1 cellular context compared by ENCODE assay signal in genomic region chr10:77504870-77505257, GRCh38.
TF ChIP-seq lines count a peak whose summit lies in the region.

No MANE protein-coding gene starts in this region.

TF ChIP-seq in WTC11, 78 proteins besides CTCF, POLR2A, EP300 and RAD21 (continued from another document):
- TF ChIP-seq ZSCAN18 (CRISPR knock-in tag; IDR thresholded peaks at IDR 0.05) (no peak), ATF1 (CRISPR knock-in tag; IDR thresholded peaks at IDR 0.05) (no peak), ZNF512 (CRISPR knock-in tag; IDR thresholded peaks at IDR 0.05; ENCODE audit: borderline replicate concordance) (no peak)
- TF ChIP-seq, protein P1, sequence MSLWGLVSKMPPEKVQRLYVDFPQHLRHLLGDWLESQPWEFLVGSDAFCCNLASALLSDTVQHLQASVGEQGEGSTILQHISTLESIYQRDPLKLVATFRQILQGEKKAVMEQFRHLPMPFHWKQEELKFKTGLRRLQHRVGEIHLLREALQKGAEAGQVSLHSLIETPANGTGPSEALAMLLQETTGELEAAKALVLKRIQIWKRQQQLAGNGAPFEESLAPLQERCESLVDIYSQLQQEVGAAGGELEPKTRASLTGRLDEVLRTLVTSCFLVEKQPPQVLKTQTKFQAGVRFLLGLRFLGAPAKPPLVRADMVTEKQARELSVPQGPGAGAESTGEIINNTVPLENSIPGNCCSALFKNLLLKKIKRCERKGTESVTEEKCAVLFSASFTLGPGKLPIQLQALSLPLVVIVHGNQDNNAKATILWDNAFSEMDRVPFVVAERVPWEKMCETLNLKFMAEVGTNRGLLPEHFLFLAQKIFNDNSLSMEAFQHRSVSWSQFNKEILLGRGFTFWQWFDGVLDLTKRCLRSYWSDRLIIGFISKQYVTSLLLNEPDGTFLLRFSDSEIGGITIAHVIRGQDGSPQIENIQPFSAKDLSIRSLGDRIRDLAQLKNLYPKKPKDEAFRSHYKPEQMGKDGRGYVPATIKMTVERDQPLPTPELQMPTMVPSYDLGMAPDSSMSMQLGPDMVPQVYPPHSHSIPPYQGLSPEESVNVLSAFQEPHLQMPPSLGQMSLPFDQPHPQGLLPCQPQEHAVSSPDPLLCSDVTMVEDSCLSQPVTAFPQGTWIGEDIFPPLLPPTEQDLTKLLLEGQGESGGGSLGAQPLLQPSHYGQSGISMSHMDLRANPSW (CRISPR knock-in tag; conservative IDR thresholded peaks at IDR 0.05; ENCODE audit: low read depth) = no peak
